Comparison of ENCODE assay signal across 8 cellular contexts in genomic region chr3:186826978-186827857, GRCh38. TPM values are rescaled to one million over a fixed set of nuclear protein-coding genes. Genes with fewer than 3 reads are reported as not detected.
DNase-seq lines count a peak whose midpoint lies in the region; ATAC-seq and TF ChIP-seq lines count a peak whose summit lies in the region.

No MANE protein-coding gene starts in this region.

- H4K12ac ChIP-seq in trophoblast cell (ENCODE audit: low read depth, low read length), result no peak overlapping the region

- H2BK120ac ChIP-seq in trophoblast cell (ENCODE audit: insufficient read depth, low read length, poor library complexity), result no peak overlapping the region

- TF ChIP-seq CTCF in GM12865 (IDR thresholded peaks at IDR 0.05; ENCODE audit: insufficient read depth, low read depth, low read length, missing control alignments) (no peak), SU-DHL-6 (IDR thresholded peaks at IDR 0.05; ENCODE audit: insufficient read depth, low read length, poor library complexity, severe bottlenecking) (no peak), cardiac muscle cell (IDR thresholded peaks at IDR 0.05; ENCODE audit: low read depth, low read length) (no peak), tibial artery (IDR thresholded peaks at IDR 0.05) (peak in 1 of 2 experiments; percentile 16)

- POLR2A ChIA-PET in activated naive CD8-positive, alpha-beta T cell treated with anti-CD3 and anti-CD28 coated beads, Interleukin-2, amount 10 ng/mL, durations not matched to agents 7 days and 5 days (lab: Charles Lee), result interaction anchor here (0.6 to 2.9 kb wide), 14 partner anchors 20 to 335 kb away, joined by 3 to 28 read pairs (median 6); partner anchors contain the start of genes DNAJB11, EIF4A2, RFC4 and RPL39L

- H3K36me3 ChIP-seq in SU-DHL-6 (ENCODE audit: low read length), result no peaks in the 10 kb centered on the region
- H3K36me3 ChIP-seq in cardiac muscle cell, result no peaks in the 10 kb centered on the region
- H3K36me3 ChIP-seq in trophoblast cell (ENCODE audit: control insufficient read depth in 1 of 2, insufficient read depth in 2 of 2, low read length in 2 of 2), result no peaks in the 10 kb centered on the region
- H3K36me3 ChIP-seq in tibial artery, result no peaks in the 10 kb centered on the region

- no peaks in the 10 kb centered on the region for H3K9me2 ChIP-seq in SU-DHL-6 (replicated peaks; ENCODE audit: insufficient read depth, low read length)

- H3K27me3 ChIP-seq in SU-DHL-6 (ENCODE audit: low read length) (no peaks in the 10 kb centered on the region), cardiac muscle cell (peaks cover 80% of the 10 kb centered on the region), trophoblast cell (ENCODE audit: insufficient read depth, low read length) (peaks cover 28% of the 10 kb centered on the region), tibial artery (peaks cover 0 to 34% of the 10 kb centered on the region in 2 donors)

- no peak overlapping the region for H2BK12ac ChIP-seq in trophoblast cell (ENCODE audit: low read length)

- peak overlapping the region; percentile 67 for H3K27ac Mint-ChIP-seq in activated naive CD8-positive, alpha-beta T cell treated with anti-CD3 and anti-CD28 coated beads, Interleukin-2, amount 10 ng/mL, durations not matched to agents 7 days and 5 days

- no peaks in the 10 kb centered on the region for H3K36me3 Mint-ChIP-seq in activated naive CD8-positive, alpha-beta T cell treated with anti-CD3 and anti-CD28 coated beads, Interleukin-2, amount 10 ng/mL, durations not matched to agents 7 days and 5 days

- DNase-seq in GM12865 (ENCODE audit: low read depth) (peak; percentile 90), NCI-H1105 treated with DMSO at 0.1 percent for 48 hours (lab: John Stamatoyannopoulos, UW) (peak; percentile 93), cardiac muscle cell (ENCODE audit: low read depth in 1 of 2, low spot score in 1 of 2) (peak; percentile 87 to 93), trophoblast cell (peak; percentile 83 to 95), tibial artery (peak; percentile 49 to 86)
- DNase-seq in activated naive CD8-positive, alpha-beta T cell treated with anti-CD3 and anti-CD28 coated beads, Interleukin-2, amount 10 ng/mL, durations not matched to agents 7 days and 5 days, result peak; percentile 94

- peaks cover 46% of the 10 kb centered on the region for H3K27me3 Mint-ChIP-seq in activated naive CD8-positive, alpha-beta T cell treated with anti-CD3 and anti-CD28 coated beads, Interleukin-2, amount 10 ng/mL, durations not matched to agents 7 days and 5 days

- H3K23ac ChIP-seq in trophoblast cell (ENCODE audit: low read length), result no peak overlapping the region

- H3K79me1 ChIP-seq in trophoblast cell (ENCODE audit: low read length), result peaks cover 3% of the 10 kb centered on the region

- H3F3A ChIP-seq in SU-DHL-6 (ENCODE audit: insufficient read depth), result peaks cover 7% of the 10 kb centered on the region; the same call in 1 of the 2 replicates

- peak overlapping the region; percentile 83 for H3K4me3 Mint-ChIP-seq in activated naive CD8-positive, alpha-beta T cell treated with anti-CD3 and anti-CD28 coated beads, Interleukin-2, amount 10 ng/mL, durations not matched to agents 7 days and 5 days

- WGBS in trophoblast cell (ENCODE audit: extremely low coverage, insufficient coverage, insufficient read length), result no CpG with 5 or more reads among the region's 80 CpGs

- H3K9ac ChIP-seq in SU-DHL-6 (ENCODE audit: low read length) (peak overlapping the region; percentile 94), trophoblast cell (ENCODE audit: low read length) (peak overlapping the region; percentile 64)

- peak overlapping the region; percentile 49; the same call in 1 of the 2 replicates for H3K27ac ChIP-seq in SU-DHL-6 (ENCODE audit: low read depth, low read length)
- H3K27ac ChIP-seq in cardiac muscle cell, result no peak overlapping the region
- no peak overlapping the region for H3K27ac ChIP-seq in trophoblast cell (ENCODE audit: low read depth, low read length)
- H3K27ac ChIP-seq in tibial artery, result peak overlapping the region; percentile 68 to 70

- H3K9me3 ChIP-seq in SU-DHL-6 (ENCODE audit: insufficient read depth, low read length), result no peaks in the 10 kb centered on the region
- no peaks in the 10 kb centered on the region for H3K9me3 ChIP-seq in cardiac muscle cell (ENCODE audit: low read depth)
- peaks cover 2% of the 10 kb centered on the region for H3K9me3 ChIP-seq in trophoblast cell (ENCODE audit: insufficient read depth, low read depth, low read length)
- H3K9me3 ChIP-seq in tibial artery, result no peaks in the 10 kb centered on the region

- no peak overlapping the region for H3K4ac ChIP-seq in trophoblast cell (ENCODE audit: low read depth, low read length)

- peaks cover 24% of the 10 kb centered on the region for H3K4me1 Mint-ChIP-seq in activated naive CD8-positive, alpha-beta T cell treated with anti-CD3 and anti-CD28 coated beads, Interleukin-2, amount 10 ng/mL, durations not matched to agents 7 days and 5 days

- H3K79me2 ChIP-seq in SU-DHL-6 (ENCODE audit: insufficient read depth, low read length) (no peaks in the 10 kb centered on the region), trophoblast cell (ENCODE audit: control insufficient read depth, insufficient read depth, low read length, poor library complexity) (peaks cover 4% of the 10 kb centered on the region)

- peak overlapping the region; percentile 51 for H3K18ac ChIP-seq in trophoblast cell (ENCODE audit: low read length)

- H2AFZ ChIP-seq in SU-DHL-6 (ENCODE audit: low read depth, low read length, severe bottlenecking), result peak overlapping the region; percentile 68
- peak overlapping the region; percentile 88 for H2AFZ ChIP-seq in trophoblast cell (ENCODE audit: insufficient read depth, low read length, poor library complexity)

- H3K4me2 ChIP-seq in SU-DHL-6 (ENCODE audit: low read depth, low read length, poor library complexity, severe bottlenecking), result peak overlapping the region; percentile 79
- peak overlapping the region; percentile 99 for H3K4me2 ChIP-seq in trophoblast cell (ENCODE audit: low read length)

- H3K4me1 ChIP-seq in cardiac muscle cell (ENCODE audit: low read depth) (peaks cover 3% of the 10 kb centered on the region), trophoblast cell (ENCODE audit: control insufficient read depth in 1 of 2, insufficient read depth in 2 of 2, low read length in 2 of 2) (peaks cover 3 to 4% of the 10 kb centered on the region in 2 experiments), tibial artery (peaks cover 0 to 18% (median 9%) of the 10 kb centered on the region in 4 donors)

- no peaks in the 10 kb centered on the region for H4K20me1 ChIP-seq in SU-DHL-6 (ENCODE audit: low read depth, low read length)

- peak overlapping the region; percentile 43 for H4K91ac ChIP-seq in trophoblast cell (ENCODE audit: low read depth, low read length)

- H3K14ac ChIP-seq in trophoblast cell (ENCODE audit: low read length), result peak overlapping the region; percentile 73

- H2BK5ac ChIP-seq in trophoblast cell (ENCODE audit: low read depth, low read length, poor library complexity), result no peak overlapping the region

- no peak overlapping the region for H2AK5ac ChIP-seq in trophoblast cell (ENCODE audit: low read length)

- ATAC-seq in HG02678 (IDR thresholded peaks at IDR 0.05; ENCODE audit: unreplicated experiment), result peak; percentile 91
- ATAC-seq in activated naive CD8-positive, alpha-beta T cell treated with anti-CD3 and anti-CD28 coated beads, Interleukin-2, amount 10 ng/mL, durations not matched to agents 7 days and 5 days (ENCODE audit: low read depth), result peak; percentile 92

- intact Hi-C loops in tibial artery (cut with DNase I; ENCODE audit: low total_unique reads), result loop anchor here (2.0 to 10.0 kb wide), 2 partner anchors 108 to 212 kb away; partner anchors contain the start of gene ST6GAL1

- H3K4me3 ChIP-seq in GM12865 (ENCODE audit: low read depth, low read length), result peak overlapping the region; percentile 69
- peak overlapping the region; percentile 78 for H3K4me3 ChIP-seq in SU-DHL-6 (ENCODE audit: insufficient read depth, low read length, poor library complexity, severe bottlenecking)
- H3K4me3 ChIP-seq in cardiac muscle cell, result peak overlapping the region; percentile 73
- H3K4me3 ChIP-seq in trophoblast cell (ENCODE audit: low read depth, low read length), result peak overlapping the region; percentile 72
- peak overlapping the region; percentile 65 to 93 for H3K4me3 ChIP-seq in tibial artery

- peak overlapping the region; percentile 80 for H4K8ac ChIP-seq in trophoblast cell (ENCODE audit: low read depth, low read length)

- no peaks in the 10 kb centered on the region for H3K9me3 Mint-ChIP-seq in activated naive CD8-positive, alpha-beta T cell treated with anti-CD3 and anti-CD28 coated beads, Interleukin-2, amount 10 ng/mL, durations not matched to agents 7 days and 5 days

RNA-seq across cellular contexts. Expression of gene ADIPOQ, which starts 15.3 kb away (rescaled TPM):
- total RNA-seq in activated naive CD8-positive, alpha-beta T cell treated with anti-CD3 and anti-CD28 coated beads, Interleukin-2, amount 10 ng/mL, durations not matched to agents 7 days and 5 days, result not detected
- not detected in 2 replicates for total RNA-seq in cardiac muscle cell
- not detected in 2 replicates for polyA plus RNA-seq in cardiac muscle cell
- not detected in 2 replicates for polyA plus RNA-seq in trophoblast cell (2013)

RNA-seq across cellular contexts. Expression of gene RFC4, which starts 20.9 kb away (rescaled TPM):
- 10 to 100 TPM; 75.2 to 77.6 TPM for total RNA-seq in activated naive CD8-positive, alpha-beta T cell treated with anti-CD3 and anti-CD28 coated beads, Interleukin-2, amount 10 ng/mL, durations not matched to agents 7 days and 5 days
- 23.0 and 37.5 TPM in 2 replicates for total RNA-seq in cardiac muscle cell
- polyA plus RNA-seq in cardiac muscle cell, result 34.0 and 47.4 TPM in 2 replicates
- polyA plus RNA-seq in trophoblast cell (2013), result 41.5 and 43.9 TPM in 2 replicates

RNA-seq across cellular contexts. Expression of gene EIF4A2, which starts 43.8 kb away (rescaled TPM):
- 100 to 1,000 TPM; 479 to 483 TPM for total RNA-seq in activated naive CD8-positive, alpha-beta T cell treated with anti-CD3 and anti-CD28 coated beads, Interleukin-2, amount 10 ng/mL, durations not matched to agents 7 days and 5 days
- 621 and 911 TPM in 2 replicates for total RNA-seq in cardiac muscle cell
- polyA plus RNA-seq in cardiac muscle cell, result 359 and 471 TPM in 2 replicates
- 213 and 217 TPM in 2 replicates for polyA plus RNA-seq in trophoblast cell (2013)

Comparison
In these comparisons a context has a peak if more than half of its experiments do, and no peak if none do; other contexts are left out.
1. H3K27ac ChIP-seq: peak in SU-DHL-6 (single experiment) and tibial artery (2 of 2); none in cardiac muscle cell (single experiment) and trophoblast cell (single experiment).
2. Peak in every context shown above with its lines, with median percentiles within 50 percentile points of each other: DNase-seq and H3K4me3 ChIP-seq.